In the genomic region with DNA sequence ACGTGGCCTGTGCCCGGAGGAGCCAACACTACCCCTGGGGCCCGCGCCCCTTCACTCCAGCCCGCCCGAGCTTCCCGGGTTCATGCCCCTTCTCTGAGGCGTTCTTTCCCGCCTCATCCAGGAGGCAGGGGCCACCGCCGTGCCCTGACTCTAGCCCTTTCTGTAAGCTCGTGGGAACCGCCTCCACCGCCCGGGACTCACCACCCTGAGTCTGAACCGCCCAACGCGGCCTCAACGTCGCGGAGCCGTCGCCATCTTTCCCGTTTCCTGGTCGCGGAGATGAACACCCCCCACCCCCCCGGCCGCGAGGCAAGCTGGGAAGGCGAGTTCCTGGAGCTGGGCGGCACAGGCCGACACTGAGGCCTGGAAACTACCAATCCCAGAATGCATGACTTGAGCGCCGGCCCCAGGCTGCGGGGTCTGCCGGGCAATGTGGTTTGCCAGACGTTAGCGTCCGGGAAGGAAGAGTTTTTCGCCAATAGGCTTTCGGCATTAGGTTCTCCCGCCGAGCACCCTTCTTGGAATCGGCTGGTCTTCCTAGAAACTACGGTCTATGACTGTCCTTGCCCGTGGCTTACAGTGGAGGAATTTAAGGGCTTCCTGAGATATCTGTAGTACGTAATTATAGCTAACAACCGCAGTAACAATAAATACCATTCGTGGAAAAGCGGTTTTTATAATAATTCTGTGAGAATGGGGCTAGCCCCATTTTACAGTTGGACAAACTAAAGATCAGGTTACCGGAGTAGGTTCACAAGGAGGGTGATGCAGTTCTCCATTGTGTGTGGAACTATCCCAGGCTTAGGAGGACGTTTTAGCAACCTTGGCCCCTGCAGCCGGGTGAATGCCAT, we compare ENCODE assay signal across 8 cellular contexts. TPM values are rescaled to one million over a fixed set of nuclear protein-coding genes. Genes with fewer than 3 reads are reported as not detected.
DNase-seq lines count a peak whose midpoint lies in the region; ATAC-seq and TF ChIP-seq lines count a peak whose summit lies in the region.

Gene DDX23, minus strand, starts transcription at position 281 of the 851 bp plus-strand sequence. CDS start 6,381 bp downstream, outside the sequence.

- H3K36me3 ChIP-seq in BLaER1 treated with 17β-estradiol and CSF1 and Interleukin-3, amounts not matched to agents 10 nM and 100 nM, result peaks cover 7 to 41% (median 29%) of the 10 kb centered on the region in 11 experiments; a peak in 20 of 22 replicates
- peaks cover 0 to 18% of the 10 kb centered on the region in 2 donors for H3K36me3 ChIP-seq in left lung

- H4K20me1 ChIP-seq in BLaER1 treated with 17β-estradiol and CSF1 and Interleukin-3, amounts not matched to agents 10 nM and 100 nM, result peaks cover 10 to 35% (median 28%) of the 10 kb centered on the region in 11 experiments; a peak in 18 of 22 replicates

- peaks cover 37% of the 10 kb centered on the region for H3K4me1 Mint-ChIP-seq in dendritic cell treated with granulocyte-macrophage colony-stimulating factor and Interleukin-4, amounts not matched to agents 40 ng/mL and 50 ng/mL, for 4 days (ENCODE audit: low read depth)

- peak; percentile 97 for DNase-seq in NCI-H748 (lab: John Stamatoyannopoulos, UW; ENCODE audit: unreplicated experiment)
- DNase-seq in activated CD4-positive, alpha-beta T cell treated with anti-CD3 and anti-CD28 coated beads, Interleukin-2, amount 50 U/mL, for 1 hour, result peak; percentile 88
- peak; percentile 96 for DNase-seq in left lung
- peak; percentile 80 to 82 for DNase-seq in stimulated activated CD4-positive, alpha-beta T cell treated with anti-CD3 and anti-CD28 coated beads, Interleukin-2, amount 100 ng/mL, for 48 hours

- H3K36me3 Mint-ChIP-seq in dendritic cell treated with granulocyte-macrophage colony-stimulating factor and Interleukin-4, amounts not matched to agents 40 ng/mL and 50 ng/mL, for 4 days (ENCODE audit: low read depth), result peaks cover 38% of the 10 kb centered on the region

- H3K9me3 Mint-ChIP-seq in dendritic cell treated with granulocyte-macrophage colony-stimulating factor and Interleukin-4, amounts not matched to agents 40 ng/mL and 50 ng/mL, for 4 days, result no peaks in the 10 kb centered on the region

- peak within 1 kb of the TSS; percentile 83 to 99 (median 92) for H3K4me3 ChIP-seq in BLaER1 treated with 17β-estradiol and CSF1 and Interleukin-3, amounts not matched to agents 10 nM and 100 nM
- H3K4me3 ChIP-seq in left lung, result peak within 1 kb of the TSS; percentile 91 to 94

- H3K9me3 ChIP-seq in BLaER1 treated with 17β-estradiol and CSF1 and Interleukin-3, amounts not matched to agents 10 nM and 100 nM (replicated peaks in 1 of 11), result no peaks in the 10 kb centered on the region
- H3K9me3 ChIP-seq in left lung, result no peaks in the 10 kb centered on the region

- ATAC-seq in GM19351 (IDR thresholded peaks at IDR 0.05; ENCODE audit: unreplicated experiment), result peak; percentile 95
- ATAC-seq in HG03521 (IDR thresholded peaks at IDR 0.05; ENCODE audit: unreplicated experiment), result peak; percentile 93
- peak; percentile 97 for ATAC-seq in left lung

- peak within 1 kb of the TSS; percentile 84 to 99 (median 96) for H3K27ac ChIP-seq in BLaER1 treated with 17β-estradiol and CSF1 and Interleukin-3, amounts not matched to agents 10 nM and 100 nM
- H3K27ac ChIP-seq in left lung, result peak within 1 kb of the TSS; percentile 66 to 90

- H3K4me2 ChIP-seq in BLaER1 treated with 17β-estradiol and CSF1 and Interleukin-3, amounts not matched to agents 10 nM and 100 nM, result peak within 1 kb of the TSS; percentile 83 to 96 (median 94)

- TF ChIP-seq CTCF in left lung (IDR thresholded peaks at IDR 0.05), result no peak

- no peaks in the 10 kb centered on the region for H3K27me3 Mint-ChIP-seq in dendritic cell treated with granulocyte-macrophage colony-stimulating factor and Interleukin-4, amounts not matched to agents 40 ng/mL and 50 ng/mL, for 4 days

- peak within 1 kb of the TSS; percentile 96 for H3K4me3 Mint-ChIP-seq in dendritic cell treated with granulocyte-macrophage colony-stimulating factor and Interleukin-4, amounts not matched to agents 40 ng/mL and 50 ng/mL, for 4 days

- no peaks in the 10 kb centered on the region for H3K27me3 ChIP-seq in BLaER1 treated with 17β-estradiol and CSF1 and Interleukin-3, amounts not matched to agents 10 nM and 100 nM
- no peaks in the 10 kb centered on the region for H3K27me3 ChIP-seq in left lung

- H3K4me1 ChIP-seq in BLaER1 treated with 17β-estradiol and CSF1 and Interleukin-3, amounts not matched to agents 10 nM and 100 nM, result peaks cover 22 to 33% (median 29%) of the 10 kb centered on the region in 10 experiments
- peaks cover 13 to 40% of the 10 kb centered on the region in 2 donors for H3K4me1 ChIP-seq in left lung

- peak within 1 kb of the TSS; percentile 86 to 100 (median 96) for H3K9ac ChIP-seq in BLaER1 treated with 17β-estradiol and CSF1 and Interleukin-3, amounts not matched to agents 10 nM and 100 nM

- peak within 1 kb of the TSS; percentile 90 for H3K27ac Mint-ChIP-seq in dendritic cell treated with granulocyte-macrophage colony-stimulating factor and Interleukin-4, amounts not matched to agents 40 ng/mL and 50 ng/mL, for 4 days

- intact Hi-C loops in dendritic cell treated with granulocyte-macrophage colony-stimulating factor and Interleukin-4, amounts not matched to agents 40 ng/mL and 50 ng/mL, for 4 days (cut with micrococcal nuclease), result loop anchor here (1.0 to 5.0 kb wide), 2 partner anchors 104 to 125 kb away; partner anchors contain the start of gene WNT1
- intact Hi-C loops in left lung (cut with DNase I), result no loop called here

RNA-seq across cellular contexts. Expression of gene DDX23, which starts in this region (rescaled TPM):
- total RNA-seq in left lung, result 10 to 100 TPM; 66.5 to 74.9 TPM

Comparison
In these comparisons a context has a peak if more than half of its experiments do, and no peak if none do; other contexts are left out.
1. Peak in every context shown above with its lines: DNase-seq, ATAC-seq, H3K4me3 ChIP-seq and H3K27ac ChIP-seq.